Comparison of ENCODE assay signal across 10 cellular contexts in genomic region chr14:73426877-73427276, GRCh38. TPM values are rescaled to one million over a fixed set of nuclear protein-coding genes. Genes with fewer than 3 reads are reported as not detected.
DNase-seq lines count a peak whose midpoint lies in the region; ATAC-seq and TF ChIP-seq lines count a peak whose summit lies in the region.
"Had no signal": no experiment of that assay in that cellular context is flagged by ENCODE, and none has a peak within 500 bp of the region (broad histone marks: within the 10 kb centered on the region; RNA-seq: fewer than 3 reads in every experiment).

No MANE protein-coding gene starts in this region.

- H3K27ac ChIP-seq in esophagus squamous epithelium = peak overlapping the region in 3 of 4 donors; percentile 4 to 40 (median 33)

- no TSS peak for BruUV-seq in Calu3 (replicated peaks; lab: Mats Ljungman, UMichigan)

- peak overlapping the region in 4 of 8 donors; percentile 24 to 61 (median 41) for H3K4me3 Mint-ChIP-seq in naive B cell
- no peak overlapping the region for H3K4me3 Mint-ChIP-seq in Calu3 (ENCODE audit: low read depth, unreplicated experiment)
- H3K4me3 Mint-ChIP-seq: naive thymus-derived CD8-positive, alpha-beta T cell had no signal

- peaks cover 0 to 46% (median 10%) of the 10 kb centered on the region in 3 donors for H3K4me1 ChIP-seq in esophagus squamous epithelium

- WGBS in esophagus squamous epithelium, 2 donors = 76 to 81% methylated on average over 5 of the region's 5 CpGs

- ATAC-seq in naive B cell (ENCODE audit: low read depth in 2 of 2) (peak; percentile 47 to 61), HG03095 (IDR thresholded peaks at IDR 0.05; ENCODE audit: unreplicated experiment) (no peak)
- ATAC-seq: naive thymus-derived CD8-positive, alpha-beta T cell had no signal

- H3K4me3 ChIP-seq in NB4 (ENCODE audit: low read depth, low read length) (no peak overlapping the region), esophagus squamous epithelium (no peak overlapping the region)

- peaks cover 38 to 68% (median 42%) of the 10 kb centered on the region in 3 donors for H3K4me1 Mint-ChIP-seq in naive B cell
- peaks cover 25% of the 10 kb centered on the region for H3K4me1 Mint-ChIP-seq in Calu3 (ENCODE audit: low read depth, unreplicated experiment)

- H3K27ac Mint-ChIP-seq in naive B cell (peak overlapping the region in 5 of 6 donors; percentile 55 to 88 (median 85)), Calu3 (ENCODE audit: unreplicated experiment) (no peak overlapping the region)

- intact Hi-C loops in esophagus squamous epithelium (cut with DNase I) (no loop called here), Calu3 (cut with micrococcal nuclease; ENCODE audit: unreplicated experiment) (no loop called here)

- H3K27me3 Mint-ChIP-seq in naive B cell (no peaks in the 10 kb centered on the region), Calu3 (ENCODE audit: unreplicated experiment) (no peaks in the 10 kb centered on the region)
- H3K27me3 Mint-ChIP-seq: naive thymus-derived CD8-positive, alpha-beta T cell had no signal

- H3K9me3 Mint-ChIP-seq in naive B cell (no peaks in the 10 kb centered on the region), Calu3 (ENCODE audit: low read depth, unreplicated experiment) (no peaks in the 10 kb centered on the region)
- H3K9me3 Mint-ChIP-seq: naive thymus-derived CD8-positive, alpha-beta T cell had no signal

- H3K9me3 ChIP-seq in esophagus squamous epithelium = no peaks in the 10 kb centered on the region

- peaks cover 0 to 6% (median 0%) of the 10 kb centered on the region in 3 donors for H3K36me3 ChIP-seq in esophagus squamous epithelium

- TF ChIP-seq POLR2A in NB4 (IDR thresholded peaks at IDR 0.05; ENCODE audit: extremely low read depth, insufficient read length) (no peak), esophagus squamous epithelium (IDR thresholded peaks at IDR 0.05) (no peak)

- no peaks in the 10 kb centered on the region for H3K27me3 ChIP-seq in esophagus squamous epithelium

- DNase-seq in AG09319 (ENCODE audit: extremely low read depth, low read depth) = peak; percentile 38
- DNase-seq in NB4 (ENCODE audit: low read depth) = peak; percentile 24
- DNase-seq in esophagus squamous epithelium (lab: John Stamatoyannopoulos, UW) = no peak
- DNase-seq in naive B cell = peak; percentile 9
- no peak for DNase-seq in NCI-H226
- no peak for DNase-seq in Calu3
- no peak for DNase-seq in midbrain (lab: John Stamatoyannopoulos, UW)
- DNase-seq: activated CD8-positive, alpha-beta memory T cell treated with anti-CD3 and anti-CD28 coated beads for 24 hours; naive thymus-derived CD8-positive, alpha-beta T cell had no signal

- H3K36me3 Mint-ChIP-seq in naive B cell (no peaks in the 10 kb centered on the region), Calu3 (ENCODE audit: insufficient read depth, unreplicated experiment) (peaks cover 4% of the 10 kb centered on the region)

- CTCF ChIA-PET in Calu3 (lab: Charles Lee) = no interaction called here

- no peak for TF ChIP-seq CTCF in AG09319 (IDR thresholded peaks at IDR 0.05; ENCODE audit: low read depth, low read length)
- TF ChIP-seq CTCF in NB4 (IDR thresholded peaks at IDR 0.05; ENCODE audit: low read depth, low read length) = no peak
- TF ChIP-seq CTCF in esophagus squamous epithelium (IDR thresholded peaks at IDR 0.05) = no peak
- no peak for TF ChIP-seq CTCF in Calu3 (IDR thresholded peaks at IDR 0.05; ENCODE audit: unreplicated experiment)

RNA-seq across cellular contexts. Expression of gene NUMB, which starts 31.5 kb away (rescaled TPM):
- total RNA-seq in esophagus squamous epithelium = 10 to 100 TPM; 27.7 to 52.8 (median 34.2) TPM
- polyA plus RNA-seq in naive B cell (ENCODE audit: low read depth in 6 of 6) = 10 to 100 TPM; 52.0 to 87.2 (median 65.7) TPM
- 75.2 and 75.3 TPM in 2 replicates for total RNA-seq in Calu3 (2022)

Comparison
In these comparisons a context has a peak if more than half of its experiments do, and no peak if none do; other contexts are left out.
1. DNase-seq: peak in AG09319 (single experiment), NB4 (single experiment) and naive B cell (single experiment); none in esophagus squamous epithelium (single experiment), NCI-H226 (single experiment), Calu3 (single experiment) and midbrain (single experiment).